Comparison of ENCODE assay signal across 1 cellular context in genomic region chr12:11553871-11554533, GRCh38.
TF ChIP-seq lines count a peak whose summit lies in the region.

No MANE protein-coding gene starts in this region.

TF ChIP-seq in H1, 55 proteins besides CTCF, POLR2A, EP300 and RAD21 (continued from another document):
- TF ChIP-seq CHD7 (IDR thresholded peaks at IDR 0.05; ENCODE audit: insufficient replicate concordance, low read length) (no peak), SP2 (IDR thresholded peaks at IDR 0.05; ENCODE audit: low read length) (no peak), TBP (IDR thresholded peaks at IDR 0.05; ENCODE audit: low read depth, low read length) (no peak), PHF8 (conservative IDR thresholded peaks at IDR 0.05; ENCODE audit: low read depth, low read length) (no peak), CTBP2 (IDR thresholded peaks at IDR 0.05; ENCODE audit: borderline replicate concordance, insufficient read depth, insufficient read length, low read length) (no peak), ATF3 (IDR thresholded peaks at IDR 0.05; ENCODE audit: insufficient read depth, low read depth, low read length) (no peak), BCL11A (IDR thresholded peaks at IDR 0.05; ENCODE audit: low read depth in 2 of 2, low read length in 2 of 2) (no peak), USF2 (IDR thresholded peaks at IDR 0.05; ENCODE audit: low read length) (no peak)
